ENCODE assay signal across 20 cellular contexts in genomic region chr4:70177117-70177516, GRCh38. TPM values are rescaled to one million over a fixed set of nuclear protein-coding genes. Genes with fewer than 3 reads are reported as not detected.
DNase-seq lines count a peak whose midpoint lies in the region; ATAC-seq and TF ChIP-seq lines count a peak whose summit lies in the region.
"Had no signal": no experiment of that assay in that cellular context is flagged by ENCODE, and none has a peak within 500 bp of the region (broad histone marks: within the 10 kb centered on the region; RNA-seq: fewer than 3 reads in every experiment).

No MANE protein-coding gene starts in this region.

- H3K4me1 Mint-ChIP-seq in endodermal cell (no peaks in the 10 kb centered on the region), neural progenitor cell (no peaks in the 10 kb centered on the region)
- H3K4me1 Mint-ChIP-seq: CD4-positive, alpha-beta memory T cell; GM23338; H9 had no signal

- no peaks in the 10 kb centered on the region for H3K36me3 Mint-ChIP-seq in endodermal cell (ENCODE audit: low read depth)
- no peaks in the 10 kb centered on the region for H3K36me3 Mint-ChIP-seq in neural progenitor cell
- H3K36me3 Mint-ChIP-seq: CD4-positive, alpha-beta memory T cell had no signal

- no peaks in the 10 kb centered on the region for H3F3A ChIP-seq in neural progenitor cell (ENCODE audit: low read depth)

- H3K9me3 Mint-ChIP-seq in endodermal cell (no peaks in the 10 kb centered on the region), neural progenitor cell (no peaks in the 10 kb centered on the region)
- H3K9me3 Mint-ChIP-seq: GM23338, H9 had no signal

- ATAC-seq in GM18909 (IDR thresholded peaks at IDR 0.05; ENCODE audit: poor library complexity, unreplicated experiment): no peak
- ATAC-seq: GM12878, GM23338, HCT116 had no signal

- H3K27me3 ChIP-seq in endodermal cell (ENCODE audit: control insufficient read depth, insufficient read depth, low read length, poor library complexity, severe bottlenecking) (no peaks in the 10 kb centered on the region), neural progenitor cell (no peaks in the 10 kb centered on the region)

- H2AFZ ChIP-seq in neural progenitor cell (replicated peaks): no peak overlapping the region
- H2AFZ ChIP-seq: GM23338 had no signal

- 83 to 91% methylated on average over 4 to 5 of the region's 5 CpGs for whole genome bisulfite sequencing in endodermal cell (ENCODE audit: insufficient coverage in 1 of 2, insufficient read length in 1 of 2), 2 experiments

- TF ChIP-seq CTCF in endodermal cell (conservative IDR thresholded peaks at IDR 0.05) (peak; percentile 29), epithelial cell of esophagus (IDR thresholded peaks at IDR 0.05; ENCODE audit: insufficient read depth, low read depth, low read length, missing control alignments) (peak; percentile 5), neural progenitor cell (IDR thresholded peaks at IDR 0.05) (no peak)

- H4K20me1 ChIP-seq in neural progenitor cell (ENCODE audit: low read depth): no peaks in the 10 kb centered on the region

- no peaks in the 10 kb centered on the region for H3K36me3 ChIP-seq in endodermal cell (ENCODE audit: control insufficient read depth, insufficient read depth, low read length)
- no peaks in the 10 kb centered on the region for H3K36me3 ChIP-seq in neural progenitor cell

- H3K4me3 ChIP-seq in endodermal cell (ENCODE audit: low read length): no peak overlapping the region
- no peak overlapping the region for H3K4me3 ChIP-seq in epithelial cell of esophagus (ENCODE audit: low read length)
- no peak overlapping the region for H3K4me3 ChIP-seq in neural progenitor cell
- H3K4me3 ChIP-seq: GM12878, GM23338 had no signal

- H3K4me3 Mint-ChIP-seq in endodermal cell (no peak overlapping the region), neural progenitor cell (no peak overlapping the region)
- H3K4me3 Mint-ChIP-seq: CD4-positive, alpha-beta memory T cell; GM23338; H9 had no signal

- no peak overlapping the region for H3K27ac ChIP-seq in endodermal cell (ENCODE audit: low read depth, low read length)
- no peak overlapping the region for H3K27ac ChIP-seq in neural progenitor cell

- no peak overlapping the region for H3K4me2 ChIP-seq in neural progenitor cell
- H3K4me2 ChIP-seq: GM23338 had no signal

- H3K9ac ChIP-seq in endodermal cell (ENCODE audit: extremely low read depth, low read length, poor library complexity, severe bottlenecking): no peak overlapping the region
- no peak overlapping the region for H3K9ac ChIP-seq in neural progenitor cell

- DNase-seq in endodermal cell (no peak), epithelial cell of esophagus (ENCODE audit: low read depth) (no peak), left kidney (ENCODE audit: low read depth, low spot score) (peak; percentile 3), DMS153 (lab: John Stamatoyannopoulos, UW) (no peak), neural progenitor cell (ENCODE audit: low spot score) (no peak)
- DNase-seq: C1 segment of cervical spinal cord; Calu3; CD4-positive, alpha-beta memory T cell; COR-L47; DND-41; GDM1; H9 had no signal

- H3K27me3 Mint-ChIP-seq in endodermal cell (ENCODE audit: insufficient read depth) (no peaks in the 10 kb centered on the region), neural progenitor cell (ENCODE audit: insufficient read depth, low read depth) (no peaks in the 10 kb centered on the region)
- H3K27me3 Mint-ChIP-seq: CD4-positive, alpha-beta memory T cell had no signal

- H3K79me2 ChIP-seq in neural progenitor cell (ENCODE audit: low read depth): no peaks in the 10 kb centered on the region

- no peaks in the 10 kb centered on the region for H3K9me3 ChIP-seq in endodermal cell (ENCODE audit: control insufficient read depth, low read length)
- H3K9me3 ChIP-seq in neural progenitor cell (ENCODE audit: low read depth): no peaks in the 10 kb centered on the region

- H3K27ac Mint-ChIP-seq in endodermal cell: no peak overlapping the region
- H3K27ac Mint-ChIP-seq in neural progenitor cell: no peak overlapping the region
- H3K27ac Mint-ChIP-seq: CD4-positive, alpha-beta memory T cell; GM23338; H9 had no signal

- no peaks in the 10 kb centered on the region for H3K4me1 ChIP-seq in endodermal cell (ENCODE audit: control insufficient read depth, insufficient read depth, low read length)
- no peaks in the 10 kb centered on the region for H3K4me1 ChIP-seq in neural progenitor cell

RNA-seq across cellular contexts. Expression of gene ODAM, which starts 18.4 kb away (rescaled TPM):
- total RNA-seq in endodermal cell: not detected
- polyA plus RNA-seq in endodermal cell (2013, experiment 1 of 2): 0.39 TPM
- 0.54 TPM for polyA plus RNA-seq in endodermal cell (2013, experiment 2 of 2)
- not detected in 2 replicates for total RNA-seq in neural progenitor cell (ENCODE audit: low replicate concordance)
- total RNA-seq: A172; A673; CD4-positive, alpha-beta memory T cell; GM12878; GM23338; H9 had no signal
- polyA plus RNA-seq: BJ; CD4-positive, alpha-beta memory T cell; GM12878; GM23338 had no signal

RNA-seq across cellular contexts. Expression of gene PRR27, which starts 23.1 kb away (rescaled TPM):
- not detected for total RNA-seq in endodermal cell
- polyA plus RNA-seq in endodermal cell (2013, experiment 1 of 2): not detected
- polyA plus RNA-seq in endodermal cell (2013, experiment 2 of 2): not detected
- total RNA-seq in neural progenitor cell (ENCODE audit: low replicate concordance): not detected in 2 replicates
- total RNA-seq: A172; A673; Calu3; CD4-positive, alpha-beta memory T cell; GM12878; GM23338; H4; H9 had no signal
- polyA plus RNA-seq: BJ; CD4-positive, alpha-beta memory T cell; GM12878; GM23338 had no signal

RNA-seq across cellular contexts. Expression of gene FDCSP, which starts 48.8 kb away (rescaled TPM):
- total RNA-seq in endodermal cell (not detected), neural progenitor cell (ENCODE audit: low replicate concordance) (not detected in 2 replicates)
- polyA plus RNA-seq in endodermal cell (2013, experiment 1 of 2): not detected
- not detected for polyA plus RNA-seq in endodermal cell (2013, experiment 2 of 2)
- total RNA-seq: A172; A673; CD4-positive, alpha-beta memory T cell; GM12878; GM23338; H9 had no signal
- polyA plus RNA-seq: BJ; CD4-positive, alpha-beta memory T cell; GM12878; GM23338 had no signal
